Comparison of ENCODE assay signal across 19 cellular contexts in genomic region chr12:38625306-38625705, GRCh38.
DNase-seq lines count a peak whose midpoint lies in the region; ATAC-seq and TF ChIP-seq lines count a peak whose summit lies in the region.
"Had no signal": no experiment of that assay in that cellular context is flagged by ENCODE, and none has a peak within 500 bp of the region (broad histone marks: within the 10 kb centered on the region; RNA-seq: fewer than 3 reads in every experiment).

No MANE protein-coding gene starts in this region.

- H3K4me1 Mint-ChIP-seq in GM23338 = no peaks in the 10 kb centered on the region
- H3K4me1 Mint-ChIP-seq: CD14-positive monocyte; CD8-positive, alpha-beta memory T cell; H9 had no signal

- no peaks in the 10 kb centered on the region for H3K9me2 ChIP-seq in GM23338 (ENCODE audit: insufficient read depth)

- H3K4me3 ChIP-seq in GM23338 (no peak overlapping the region), smooth muscle cell (no peak overlapping the region)
- H3K4me3 ChIP-seq: BLaER1 treated with 17β-estradiol and CSF1 and Interleukin-3, amounts not matched to agents 10 nM and 100 nM; GM12878; GM23248 had no signal

- H2AFZ ChIP-seq in GM23338 (peak overlapping the region; percentile 56; the same call in 1 of the 2 replicates), smooth muscle cell (ENCODE audit: low read depth) (peak overlapping the region; percentile 30)
- H2AFZ ChIP-seq: GM23248 had no signal

- H3K27ac Mint-ChIP-seq in GM23338 = no peak overlapping the region
- H3K27ac Mint-ChIP-seq: CD14-positive monocyte; CD4-positive, alpha-beta T cell; H9 had no signal

- H3K4me3 Mint-ChIP-seq in GM23338 = no peak overlapping the region
- H3K4me3 Mint-ChIP-seq: CD14-positive monocyte; CD4-positive, alpha-beta T cell; CD8-positive, alpha-beta memory T cell; H9 had no signal

- no peaks in the 10 kb centered on the region; the same call in 2 of the 3 replicates for H3K9me3 Mint-ChIP-seq in GM23338

- H3K9me3 ChIP-seq in smooth muscle cell (replicated peaks; ENCODE audit: low read depth) = no peaks in the 10 kb centered on the region
- H3K9me3 ChIP-seq: BE2C; BLaER1 treated with 17β-estradiol and CSF1 and Interleukin-3, amounts not matched to agents 10 nM and 100 nM had no signal

- no peak overlapping the region for H3K27ac ChIP-seq in GM23338 (ENCODE audit: low read depth)
- H3K27ac ChIP-seq in smooth muscle cell (ENCODE audit: low read depth) = no peak overlapping the region
- H3K27ac ChIP-seq: BLaER1 treated with 17β-estradiol and CSF1 and Interleukin-3, amounts not matched to agents 10 nM and 100 nM; GM23248 had no signal

- no peaks in the 10 kb centered on the region for H3K36me3 Mint-ChIP-seq in GM23338 (ENCODE audit: low read depth)
- H3K36me3 Mint-ChIP-seq: CD14-positive monocyte; CD8-positive, alpha-beta memory T cell had no signal

- DNase-seq in GM23338 (ENCODE audit: low spot score) (no peak), RPMI7951 (ENCODE audit: low read depth) (peak; percentile 18), smooth muscle cell (lab: John Stamatoyannopoulos, UW; ENCODE audit: unreplicated experiment) (no peak), COR-L47 (lab: John Stamatoyannopoulos, UW) (no peak), GDM1 (lab: John Stamatoyannopoulos, UW) (no peak)
- DNase-seq: AML-193; BE2C; Caco-2; CD4-positive, alpha-beta T cell; CD8-positive, alpha-beta memory T cell; DMS153; DND-41; GM23248; H9 had no signal

- H3K9ac ChIP-seq in smooth muscle cell (ENCODE audit: low read depth) = no peak overlapping the region
- H3K9ac ChIP-seq: BLaER1 treated with 17β-estradiol and CSF1 and Interleukin-3, amounts not matched to agents 10 nM and 100 nM; GM23248 had no signal

- no peaks in the 10 kb centered on the region for H4K20me1 ChIP-seq in GM23338 (replicated peaks; ENCODE audit: insufficient read depth)
- no peaks in the 10 kb centered on the region for H4K20me1 ChIP-seq in smooth muscle cell (ENCODE audit: low read depth)
- H4K20me1 ChIP-seq: BLaER1 treated with 17β-estradiol and CSF1 and Interleukin-3, amounts not matched to agents 10 nM and 100 nM had no signal

- no peaks in the 10 kb centered on the region for H3F3A ChIP-seq in GM23338 (replicated peaks; ENCODE audit: low read depth)
- no peaks in the 10 kb centered on the region for H3F3A ChIP-seq in smooth muscle cell (ENCODE audit: low read depth)

- no peak for ATAC-seq in GM23338
- no peak for ATAC-seq in HG03432 (IDR thresholded peaks at IDR 0.05; ENCODE audit: unreplicated experiment)
- ATAC-seq: GM12878, HCT116 had no signal

- WGBS in smooth muscle cell (ENCODE audit: low lambda C conversion rate) = 71% methylated on average over 5 of the region's 5 CpGs

- H3K27me3 Mint-ChIP-seq in GM23338 (ENCODE audit: insufficient read depth, low read depth, poor library complexity) = peaks cover 2% of the 10 kb centered on the region
- H3K27me3 Mint-ChIP-seq: CD4-positive, alpha-beta T cell; CD8-positive, alpha-beta memory T cell had no signal

- H3K79me2 ChIP-seq in GM23338 (replicated peaks; ENCODE audit: insufficient read depth) (no peaks in the 10 kb centered on the region), smooth muscle cell (ENCODE audit: low read depth) (no peaks in the 10 kb centered on the region)

- H3K4me1 ChIP-seq in GM23338 (ENCODE audit: insufficient read depth) = no peaks in the 10 kb centered on the region
- H3K4me1 ChIP-seq in smooth muscle cell (ENCODE audit: low read depth) = no peaks in the 10 kb centered on the region
- H3K4me1 ChIP-seq: BE2C; BLaER1 treated with 17β-estradiol and CSF1 and Interleukin-3, amounts not matched to agents 10 nM and 100 nM; Caco-2 had no signal

- H3K27me3 ChIP-seq in GM23338 (ENCODE audit: insufficient read depth) (no peaks in the 10 kb centered on the region), smooth muscle cell (ENCODE audit: low read depth) (no peaks in the 10 kb centered on the region)
- H3K27me3 ChIP-seq: BE2C; BLaER1 treated with 17β-estradiol and CSF1 and Interleukin-3, amounts not matched to agents 10 nM and 100 nM had no signal

- H3K4me2 ChIP-seq in GM23338 (no peak overlapping the region), smooth muscle cell (no peak overlapping the region)
- H3K4me2 ChIP-seq: BLaER1 treated with 17β-estradiol and CSF1 and Interleukin-3, amounts not matched to agents 10 nM and 100 nM had no signal

- no peak for TF ChIP-seq CTCF in GM23338 (conservative IDR thresholded peaks at IDR 0.05; ENCODE audit: low read depth in 2 of 2)
- no peak for TF ChIP-seq CTCF in smooth muscle cell (IDR thresholded peaks at IDR 0.05; ENCODE audit: borderline replicate concordance, insufficient read depth, poor library complexity, severe bottlenecking)

- H3K36me3 ChIP-seq in GM23338 (ENCODE audit: insufficient read depth) (no peaks in the 10 kb centered on the region), smooth muscle cell (ENCODE audit: low read depth) (no peaks in the 10 kb centered on the region)
- H3K36me3 ChIP-seq: BE2C; BLaER1 treated with 17β-estradiol and CSF1 and Interleukin-3, amounts not matched to agents 10 nM and 100 nM had no signal

TF ChIP-seq in GM23338, 12 proteins besides CTCF, POLR2A, EP300 and RAD21:
- TF ChIP-seq ZNF462 (CRISPR knock-in tag; IDR thresholded peaks at IDR 0.05) = no peak
- TF ChIP-seq, protein P1, sequence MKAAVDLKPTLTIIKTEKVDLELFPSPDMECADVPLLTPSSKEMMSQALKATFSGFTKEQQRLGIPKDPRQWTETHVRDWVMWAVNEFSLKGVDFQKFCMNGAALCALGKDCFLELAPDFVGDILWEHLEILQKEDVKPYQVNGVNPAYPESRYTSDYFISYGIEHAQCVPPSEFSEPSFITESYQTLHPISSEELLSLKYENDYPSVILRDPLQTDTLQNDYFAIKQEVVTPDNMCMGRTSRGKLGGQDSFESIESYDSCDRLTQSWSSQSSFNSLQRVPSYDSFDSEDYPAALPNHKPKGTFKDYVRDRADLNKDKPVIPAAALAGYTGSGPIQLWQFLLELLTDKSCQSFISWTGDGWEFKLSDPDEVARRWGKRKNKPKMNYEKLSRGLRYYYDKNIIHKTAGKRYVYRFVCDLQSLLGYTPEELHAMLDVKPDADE (IDR thresholded peaks at IDR 0.05) = no peak
- no peak for TF ChIP-seq JUNB (IDR thresholded peaks at IDR 0.05; ENCODE audit: unreplicated experiment)
- TF ChIP-seq EZH2 (IDR thresholded peaks at IDR 0.05; ENCODE audit: low read depth, unreplicated experiment) = no peak
- no peak for TF ChIP-seq STAT1 (IDR thresholded peaks at IDR 0.05; ENCODE audit: unreplicated experiment)
